28 cellular contexts compared by ENCODE assay signal in the genomic region with DNA sequence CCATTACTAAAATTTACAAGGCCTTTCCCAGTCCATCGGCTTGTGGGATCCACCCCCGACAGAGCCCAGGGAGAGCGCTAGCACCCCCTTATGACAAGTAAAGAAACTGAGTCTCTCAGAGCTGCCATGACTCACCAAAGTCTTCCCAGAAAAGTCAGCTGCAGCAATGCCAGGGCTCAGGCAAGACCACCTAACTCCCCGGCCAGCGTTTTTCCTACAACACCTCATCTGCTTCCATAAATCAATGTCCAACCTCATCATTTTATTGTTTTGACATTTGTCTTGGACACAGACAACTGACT. TPM values are rescaled to one million over a fixed set of nuclear protein-coding genes. Genes with fewer than 3 reads are reported as not detected.
A peak's percentile ranks its signal among the peaks of the same experiment; 100 is the strongest.
DNase-seq lines count a peak whose midpoint lies in the region; ATAC-seq and TF ChIP-seq lines count a peak whose summit lies in the region.
"Had no signal": no experiment of that assay in that cellular context is flagged by ENCODE, and none has a peak within 500 bp of the region (broad histone marks: within the 10 kb centered on the region; RNA-seq: fewer than 3 reads in every experiment).

No MANE protein-coding gene starts in this region.

- no peak overlapping the region for H3K27ac ChIP-seq in sigmoid colon
- H3K27ac ChIP-seq: BLaER1, body of pancreas, heart right ventricle, neutrophil, vagina had no signal

- no peaks in the 10 kb centered on the region for H3K4me1 Mint-ChIP-seq in endothelial cell (ENCODE audit: unreplicated experiment)
- H3K4me1 Mint-ChIP-seq in neural crest cell: no peaks in the 10 kb centered on the region
- H3K4me1 Mint-ChIP-seq: activated naive CD8-positive, alpha-beta T cell treated with anti-CD3 and anti-CD28 coated beads, Interleukin-2, amount 50 U/mL, for 24 hours had no signal

- TF ChIP-seq POLR2A in sigmoid colon (IDR thresholded peaks at IDR 0.05): no peak

- 86 to 92% methylated on average over 5 of the region's 5 CpGs for WGBS in sigmoid colon, 2 donors

- H3K36me3 ChIP-seq in sigmoid colon: peaks cover 0 to 5% (median 0%) of the 10 kb centered on the region in 4 donors
- H3K36me3 ChIP-seq: BLaER1, neutrophil had no signal

- H3K4me3 Mint-ChIP-seq in endothelial cell (ENCODE audit: unreplicated experiment) (peak overlapping the region; percentile 5), neural crest cell (no peak overlapping the region)
- H3K4me3 Mint-ChIP-seq: activated naive CD8-positive, alpha-beta T cell treated with anti-CD3 and anti-CD28 coated beads, Interleukin-2, amount 50 U/mL, for 24 hours; activated T-cell treated with anti-CD3 and anti-CD28 coated beads, Interleukin-2, amount 50 U/mL, for 4 hours; T-helper 1 cell treated with Interleukin-12 subunit alpha and Interleukin-12 subunit beta and Interleukin-4 antibody, amounts not matched to agents 30 μg/mL and 1 μg/mL, for 36 hours had no signal

- peak; percentile 28; the same call in 2 of the 3 replicates for ATAC-seq in SK-N-SH treated with all-trans-retinoic acid at 6 μM for 48 hours
- ATAC-seq: activated naive CD8-positive, alpha-beta T cell treated with anti-CD3 and anti-CD28 coated beads, Interleukin-2, amount 50 U/mL, for 24 hours; activated T-cell treated with anti-CD3 and anti-CD28 coated beads, Interleukin-2, amount 50 U/mL, for 4 hours; body of pancreas; left cardiac atrium had no signal

- DNase-seq in AG20443 (ENCODE audit: low spot score): peak; percentile 18
- DNase-seq in endothelial cell (ENCODE audit: low spot score): no peak
- DNase-seq in neural crest cell (ENCODE audit: low read depth, low spot score): no peak
- no peak for DNase-seq in T-helper 9 cell
- no peak for DNase-seq in RPMI8226
- DNase-seq in activated CD8-positive, alpha-beta memory T cell treated with anti-CD3 and anti-CD28 coated beads, Interleukin-2, amount 50 U/mL, for 48 hours: no peak
- no peak for DNase-seq in sigmoid colon
- DNase-seq: activated CD4-positive, alpha-beta T cell treated with anti-CD3 and anti-CD28 coated beads for 48 hours; activated naive CD8-positive, alpha-beta T cell treated with anti-CD3 and anti-CD28 coated beads, Interleukin-2, amount 50 U/mL, for 24 hours; activated T-cell treated with anti-CD3 and anti-CD28 coated beads, Interleukin-2, amount 50 U/mL, for 4 hours; body of pancreas; cerebellar nuclear complex; COR-L47; DND-41; H7; heart right ventricle; left cardiac atrium; NCI-H1436 treated with DMSO at 0.1 percent for 48 hours; NCI-H2107; NCI-H748 treated with DMSO at 0.1 percent for 48 hours; stimulated activated CD4-positive, alpha-beta T cell treated with anti-CD3 and anti-CD28 coated beads, Interleukin-15, amount 100 ng/mL, for 24 hours; stimulated activated naive CD4-positive, alpha-beta T cell had no signal

- H3K36me3 Mint-ChIP-seq in endothelial cell (ENCODE audit: low read depth, unreplicated experiment) (peaks cover 41% of the 10 kb centered on the region), neural crest cell (ENCODE audit: low read depth) (peaks cover 36% of the 10 kb centered on the region)

- intact Hi-C loops in sigmoid colon (cut with DNase I): no loop called here

- no peaks in the 10 kb centered on the region for H3K4me1 ChIP-seq in sigmoid colon
- H3K4me1 ChIP-seq: BLaER1, body of pancreas, heart right ventricle, vagina had no signal

- no peaks in the 10 kb centered on the region for H3K27me3 ChIP-seq in sigmoid colon
- H3K27me3 ChIP-seq: BLaER1, body of pancreas, heart right ventricle, neutrophil, vagina had no signal

- H3K27me3 Mint-ChIP-seq in endothelial cell (ENCODE audit: unreplicated experiment): no peaks in the 10 kb centered on the region
- H3K27me3 Mint-ChIP-seq in neural crest cell (ENCODE audit: low read depth): no peaks in the 10 kb centered on the region
- H3K27me3 Mint-ChIP-seq: activated naive CD8-positive, alpha-beta T cell treated with anti-CD3 and anti-CD28 coated beads, Interleukin-2, amount 50 U/mL, for 24 hours; progenitor cell of endocrine pancreas had no signal

- no peak for TF ChIP-seq EP300 in sigmoid colon (IDR thresholded peaks at IDR 0.05)

- no peak for TF ChIP-seq CTCF in endothelial cell (IDR thresholded peaks at IDR 0.05; ENCODE audit: unreplicated experiment)
- TF ChIP-seq CTCF in neural crest cell (conservative IDR thresholded peaks at IDR 0.05): no peak
- TF ChIP-seq CTCF in sigmoid colon (IDR thresholded peaks at IDR 0.05): no peak

- H3K9me3 Mint-ChIP-seq in endothelial cell (ENCODE audit: unreplicated experiment): no peaks in the 10 kb centered on the region
- H3K9me3 Mint-ChIP-seq in neural crest cell: no peaks in the 10 kb centered on the region
- H3K9me3 Mint-ChIP-seq: activated naive CD8-positive, alpha-beta T cell treated with anti-CD3 and anti-CD28 coated beads, Interleukin-2, amount 50 U/mL, for 24 hours; activated T-cell treated with anti-CD3 and anti-CD28 coated beads, Interleukin-2, amount 50 U/mL, for 4 hours; T-helper 1 cell treated with Interleukin-12 subunit alpha and Interleukin-12 subunit beta and Interleukin-4 antibody, amounts not matched to agents 30 μg/mL and 1 μg/mL, for 36 hours had no signal

- H3K4me3 ChIP-seq in sigmoid colon: no peak overlapping the region
- H3K4me3 ChIP-seq: BLaER1, body of pancreas, heart right ventricle, vagina had no signal

- H3K27ac Mint-ChIP-seq in endothelial cell (ENCODE audit: unreplicated experiment) (no peak overlapping the region), neural crest cell (ENCODE audit: unreplicated experiment) (peak overlapping the region; percentile 83)
- H3K27ac Mint-ChIP-seq: activated naive CD8-positive, alpha-beta T cell treated with anti-CD3 and anti-CD28 coated beads, Interleukin-2, amount 50 U/mL, for 24 hours; progenitor cell of endocrine pancreas; T-helper 1 cell treated with Interleukin-12 subunit alpha and Interleukin-12 subunit beta and Interleukin-4 antibody, amounts not matched to agents 30 μg/mL and 1 μg/mL, for 36 hours had no signal

- H3K9me3 ChIP-seq in sigmoid colon: no peaks in the 10 kb centered on the region
- H3K9me3 ChIP-seq: BLaER1, body of pancreas, heart right ventricle, neutrophil, vagina had no signal

TF ChIP-seq in SK-N-SH treated with all-trans-retinoic acid at 6 μM for 48 hours, 23 proteins besides CTCF, POLR2A, EP300 and RAD21:
- TF ChIP-seq TCF4 (CRISPR knock-in tag; IDR thresholded peaks at IDR 0.05; ENCODE audit: borderline replicate concordance) (no peak), SNAI2 (CRISPR knock-in tag; IDR thresholded peaks at IDR 0.05) (no peak), PPARA (CRISPR knock-in tag; IDR thresholded peaks at IDR 0.05; ENCODE audit: borderline replicate concordance) (no peak), ZFP3 (CRISPR knock-in tag; IDR thresholded peaks at IDR 0.05) (no peak), ZFP30 (CRISPR knock-in tag; IDR thresholded peaks at IDR 0.05) (no peak), ARNTL (CRISPR knock-in tag; IDR thresholded peaks at IDR 0.05; ENCODE audit: borderline replicate concordance, low read depth) (no peak), OSR1 (CRISPR knock-in tag; IDR thresholded peaks at IDR 0.05) (no peak), GLIS3 (CRISPR knock-in tag; IDR thresholded peaks at IDR 0.05) (no peak), ESRRG (CRISPR knock-in tag; IDR thresholded peaks at IDR 0.05) (no peak), ZNF565 (CRISPR knock-in tag; conservative IDR thresholded peaks at IDR 0.05; ENCODE audit: low read depth) (no peak)
- TF ChIP-seq, protein P1, sequence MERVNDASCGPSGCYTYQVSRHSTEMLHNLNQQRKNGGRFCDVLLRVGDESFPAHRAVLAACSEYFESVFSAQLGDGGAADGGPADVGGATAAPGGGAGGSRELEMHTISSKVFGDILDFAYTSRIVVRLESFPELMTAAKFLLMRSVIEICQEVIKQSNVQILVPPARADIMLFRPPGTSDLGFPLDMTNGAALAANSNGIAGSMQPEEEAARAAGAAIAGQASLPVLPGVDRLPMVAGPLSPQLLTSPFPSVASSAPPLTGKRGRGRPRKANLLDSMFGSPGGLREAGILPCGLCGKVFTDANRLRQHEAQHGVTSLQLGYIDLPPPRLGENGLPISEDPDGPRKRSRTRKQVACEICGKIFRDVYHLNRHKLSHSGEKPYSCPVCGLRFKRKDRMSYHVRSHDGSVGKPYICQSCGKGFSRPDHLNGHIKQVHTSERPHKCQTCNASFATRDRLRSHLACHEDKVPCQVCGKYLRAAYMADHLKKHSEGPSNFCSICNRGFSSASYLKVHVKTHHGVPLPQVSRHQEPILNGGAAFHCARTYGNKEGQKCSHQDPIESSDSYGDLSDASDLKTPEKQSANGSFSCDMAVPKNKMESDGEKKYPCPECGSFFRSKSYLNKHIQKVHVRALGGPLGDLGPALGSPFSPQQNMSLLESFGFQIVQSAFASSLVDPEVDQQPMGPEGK (CRISPR knock-in tag; IDR thresholded peaks at IDR 0.05; ENCODE audit: borderline replicate concordance): no peak
TF ChIP-seq in SK-N-SH treated with all-trans-retinoic acid at 6 μM for 48 hours: peak in this region for 0.

RNA-seq across cellular contexts. Expression of a gene that starts 15.0 kb away (rescaled TPM):
- total RNA-seq in endothelial cell (ENCODE audit: unreplicated experiment): 181 TPM
- total RNA-seq in neural crest cell: 396 and 417 TPM in 2 replicates
- 10 to 100 TPM in 1 of 4 donors, 1 to 10 TPM in 3; 4.4 to 22.1 (median 9.0) TPM for total RNA-seq in sigmoid colon
- polyA plus RNA-seq in sigmoid colon: 100 to 1,000 TPM in 1 of 3 donors, 10 to 100 TPM in 2; 12.6 to 194 (median 17.6) TPM
